11 cellular contexts compared by ENCODE assay signal in the genomic region with DNA sequence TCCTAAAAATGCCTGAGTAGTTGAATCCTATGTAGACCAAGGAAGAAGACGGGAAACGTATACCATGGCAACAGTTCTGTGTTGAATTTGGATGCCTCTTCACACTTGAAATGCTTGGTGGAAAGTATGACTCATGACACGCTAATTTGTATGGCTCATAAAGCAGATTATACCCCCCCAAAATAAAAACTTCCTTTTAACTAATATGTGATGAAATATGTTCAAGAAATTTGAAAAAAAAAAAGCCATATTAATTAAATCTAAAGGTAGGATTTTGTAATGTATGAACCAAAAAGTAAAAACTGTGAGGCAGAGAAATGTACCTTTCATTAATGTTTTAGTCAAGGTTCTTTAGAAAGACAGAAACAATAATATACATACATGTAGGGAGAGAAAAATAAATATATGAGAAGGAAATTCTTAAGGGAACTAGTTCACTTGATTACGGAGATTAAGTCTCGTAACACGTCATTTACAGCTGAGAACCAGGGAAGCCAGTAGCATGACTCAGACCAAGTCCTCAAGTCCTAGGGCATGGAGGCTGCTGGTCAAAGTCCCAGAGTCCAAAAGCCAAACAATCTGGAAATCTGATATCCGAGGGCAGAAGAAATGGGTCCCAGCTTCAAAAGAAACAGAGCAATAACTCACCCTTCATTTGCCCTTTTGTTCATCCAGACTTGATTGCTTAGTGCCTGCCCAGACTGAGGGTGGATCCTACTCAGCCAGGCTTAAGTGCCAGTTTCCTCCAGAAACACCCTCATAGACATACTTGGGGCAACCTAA.
DNase-seq lines count a peak whose midpoint lies in the region; ATAC-seq and TF ChIP-seq lines count a peak whose summit lies in the region.
"Had no signal": no experiment of that assay in that cellular context is flagged by ENCODE, and none has a peak within 500 bp of the region (broad histone marks: within the 10 kb centered on the region; RNA-seq: fewer than 3 reads in every experiment).

No MANE protein-coding gene starts in this region.

- 49 to 50% methylated on average over 6 to 7 of the region's 7 CpGs for WGBS in transverse colon (ENCODE audit: low coverage in 1 of 2), 2 donors

- H3K36me3 ChIP-seq in transverse colon = no peaks in the 10 kb centered on the region

- TF ChIP-seq CTCF in foreskin keratinocyte (conservative IDR thresholded peaks at IDR 0.05) = no peak
- TF ChIP-seq CTCF in transverse colon (IDR thresholded peaks at IDR 0.05) = no peak

- no peaks in the 10 kb centered on the region for H3K9me3 ChIP-seq in transverse colon

- no peak for TF ChIP-seq POLR2A in transverse colon (IDR thresholded peaks at IDR 0.05)

- H3K27me3 ChIP-seq in foreskin keratinocyte = no peaks in the 10 kb centered on the region
- no peaks in the 10 kb centered on the region for H3K27me3 ChIP-seq in transverse colon

- H3K4me1 ChIP-seq in foreskin keratinocyte (peaks cover 11% of the 10 kb centered on the region), transverse colon (no peaks in the 10 kb centered on the region)

- DNase-seq in SIG-M5 treated with dmso at 0.1 percent for 504 hours (lab: John Stamatoyannopoulos, UW; ENCODE audit: unreplicated experiment) (peak; percentile 28), SIG-M5 (lab: John Stamatoyannopoulos, UW) (no peak), SW480 (ENCODE audit: low spot score) (peak; percentile 83), foreskin keratinocyte (peak; percentile 24 to 40), transverse colon (peak; percentile 21), NCI-H2107 treated with DMSO at 0.1 percent for 48 hours (lab: John Stamatoyannopoulos, UW; ENCODE audit: unreplicated experiment) (no peak), NCI-H1092 (lab: John Stamatoyannopoulos, UW) (no peak)
- no peak for DNase-seq in activated T-cell treated with anti-CD3 and anti-CD28 coated beads, Interleukin-2, amount 50 U/mL, for 1 hour
- DNase-seq: nucleus accumbens, substantia nigra had no signal

- peak; percentile 47 for ATAC-seq in foreskin keratinocyte

- no peak for TF ChIP-seq EP300 in transverse colon (IDR thresholded peaks at IDR 0.05; ENCODE audit: low read depth)

- in situ Hi-C loops in transverse colon (cut with MboI; ENCODE audit: low pct_ligation_motif_present in 1 of 4, low pct_unique_long_range_greater_than_20kb in 1 of 4, low sequenced_read_pairs in 3 of 4) = no loop called here

- intact Hi-C loops in transverse colon (cut with DNase I; ENCODE audit: low total_unique reads) = no loop called here

- no peak overlapping the region for H3K4me3 ChIP-seq in transverse colon

- H3K27ac ChIP-seq in foreskin keratinocyte (no peak overlapping the region), transverse colon (no peak overlapping the region)
- H3K27ac ChIP-seq: C4-2B had no signal

Comparison
In these comparisons a context has a peak if more than half of its experiments do, and no peak if none do; other contexts are left out.
1. DNase-seq: peak in SIG-M5 treated with dmso at 0.1 percent for 504 hours (single experiment), SW480 (single experiment), foreskin keratinocyte (2 of 2) and transverse colon (single experiment); none in SIG-M5 (single experiment), NCI-H2107 treated with DMSO at 0.1 percent for 48 hours (single experiment), activated T-cell treated with anti-CD3 and anti-CD28 coated beads, Interleukin-2, amount 50 U/mL, for 1 hour (single experiment) and NCI-H1092 (single experiment).